ENCODE assay signal across 12 cellular contexts in genomic region chr4:1021386-1022050, GRCh38. TPM values are rescaled to one million over a fixed set of nuclear protein-coding genes. Genes with fewer than 3 reads are reported as not detected.
DNase-seq lines count a peak whose midpoint lies in the region; ATAC-seq and TF ChIP-seq lines count a peak whose summit lies in the region.
"Had no signal": no experiment of that assay in that cellular context is flagged by ENCODE, and none has a peak within 500 bp of the region (broad histone marks: within the 10 kb centered on the region; RNA-seq: fewer than 3 reads in every experiment).

No MANE protein-coding gene starts in this region.

- peak overlapping the region; percentile 21 to 63 for H3K4me3 Mint-ChIP-seq in stimulated activated naive B cell treated with anti-CD40 and anti-IgM and Interleukin-4, amounts not matched to agents 10 μg/mL and 1 μg/mL and 100 μg/mL, for 72 hours
- H3K4me3 Mint-ChIP-seq in CD8-positive, alpha-beta memory T cell = no peak overlapping the region
- H3K4me3 Mint-ChIP-seq: activated CD4-positive, alpha-beta memory T cell treated with anti-CD3 and anti-CD28 coated beads, Interleukin-2, amount 10 ng/mL, durations not matched to agents 7 days and 5 days; nephron progenitor cell had no signal

- WGBS in body of pancreas, 2 donors = 91% methylated on average over 19 of the region's 19 CpGs; no CpG with 5 or more reads in 1 of the 2 donors

- peaks cover 9% of the 10 kb centered on the region for H3K4me1 ChIP-seq in body of pancreas
- H3K4me1 ChIP-seq in CD8-positive, alpha-beta memory T cell (ENCODE audit: insufficient read depth, low read length) = no peaks in the 10 kb centered on the region

- no peak for TF ChIP-seq CTCF in body of pancreas (IDR thresholded peaks at IDR 0.05)

- peaks cover 25 to 64% of the 10 kb centered on the region in 2 donors for H3K4me1 Mint-ChIP-seq in stimulated activated naive B cell treated with anti-CD40 and anti-IgM and Interleukin-4, amounts not matched to agents 10 μg/mL and 1 μg/mL and 100 μg/mL, for 72 hours
- peaks cover 4 to 12% (median 8%) of the 10 kb centered on the region in 3 donors for H3K4me1 Mint-ChIP-seq in CD8-positive, alpha-beta memory T cell

- peak; percentile 87 for DNase-seq in stimulated activated naive B cell treated with anti-CD40 and anti-IgM and Interleukin-4, amounts not matched to agents 10 μg/mL and 1 μg/mL and 100 μg/mL, for 72 hours
- DNase-seq in body of pancreas (no peak), T-helper 9 cell (no peak)
- no peak for DNase-seq in CD8-positive, alpha-beta memory T cell
- DNase-seq: activated CD4-positive, alpha-beta memory T cell treated with anti-CD3 and anti-CD28 coated beads, Interleukin-2, amount 10 ng/mL, durations not matched to agents 7 days and 5 days; NCI-H446; nephron progenitor cell; stimulated activated CD4-positive, alpha-beta T cell treated with anti-CD3 and anti-CD28 coated beads, Interleukin-15, amount 100 ng/mL, for 24 hours had no signal

- POLR2A ChIA-PET in CD8-positive, alpha-beta memory T cell (lab: Charles Lee) = no interaction called here

- H3K9me3 Mint-ChIP-seq in stimulated activated naive B cell treated with anti-CD40 and anti-IgM and Interleukin-4, amounts not matched to agents 10 μg/mL and 1 μg/mL and 100 μg/mL, for 72 hours = no peaks in the 10 kb centered on the region
- H3K9me3 Mint-ChIP-seq in CD8-positive, alpha-beta memory T cell = no peaks in the 10 kb centered on the region
- H3K9me3 Mint-ChIP-seq: activated CD4-positive, alpha-beta memory T cell treated with anti-CD3 and anti-CD28 coated beads, Interleukin-2, amount 10 ng/mL, durations not matched to agents 7 days and 5 days; nephron progenitor cell had no signal

- peaks cover 7 to 8% of the 10 kb centered on the region in 2 donors for H3K36me3 Mint-ChIP-seq in stimulated activated naive B cell treated with anti-CD40 and anti-IgM and Interleukin-4, amounts not matched to agents 10 μg/mL and 1 μg/mL and 100 μg/mL, for 72 hours
- H3K36me3 Mint-ChIP-seq in CD8-positive, alpha-beta memory T cell = peaks cover 0 to 10% (median 2%) of the 10 kb centered on the region in 3 donors

- intact Hi-C loops in body of pancreas (cut with DNase I) = no loop called here

- no peak overlapping the region for H3K27ac ChIP-seq in body of pancreas
- no peak overlapping the region for H3K27ac ChIP-seq in CD8-positive, alpha-beta memory T cell (ENCODE audit: low read depth, low read length)
- H3K27ac ChIP-seq: SJSA1 had no signal

- H3K27ac Mint-ChIP-seq in stimulated activated naive B cell treated with anti-CD40 and anti-IgM and Interleukin-4, amounts not matched to agents 10 μg/mL and 1 μg/mL and 100 μg/mL, for 72 hours = peak overlapping the region; percentile 87
- no peak overlapping the region for H3K27ac Mint-ChIP-seq in CD8-positive, alpha-beta memory T cell
- H3K27ac Mint-ChIP-seq: activated CD4-positive, alpha-beta memory T cell treated with anti-CD3 and anti-CD28 coated beads, Interleukin-2, amount 10 ng/mL, durations not matched to agents 7 days and 5 days; nephron progenitor cell had no signal

- CTCF ChIA-PET in CD8-positive, alpha-beta memory T cell (lab: Charles Lee) = no interaction called here

- H3K4me3 ChIP-seq in body of pancreas = no peak overlapping the region
- H3K4me3 ChIP-seq in CD8-positive, alpha-beta memory T cell (ENCODE audit: low read length) = no peak overlapping the region
- H3K4me3 ChIP-seq: SJSA1 had no signal

- no peaks in the 10 kb centered on the region for H3K27me3 ChIP-seq in body of pancreas
- H3K27me3 ChIP-seq in CD8-positive, alpha-beta memory T cell (ENCODE audit: insufficient read depth, low read length, poor library complexity, severe bottlenecking) = no peaks in the 10 kb centered on the region
- H3K27me3 ChIP-seq: SJSA1 had no signal

- TF ChIP-seq POLR2A in body of pancreas (IDR thresholded peaks at IDR 0.05) = no peak

- ATAC-seq in GM19035 (IDR thresholded peaks at IDR 0.05; ENCODE audit: unreplicated experiment) = peak; percentile 74
- peak; percentile 86 for ATAC-seq in HG02588 (IDR thresholded peaks at IDR 0.05; ENCODE audit: unreplicated experiment)
- peak; percentile 65 for ATAC-seq in HG03442 (IDR thresholded peaks at IDR 0.05; ENCODE audit: unreplicated experiment)
- peak; percentile 92 to 93 for ATAC-seq in stimulated activated naive B cell treated with anti-CD40 and anti-IgM and Interleukin-4, amounts not matched to agents 10 μg/mL and 1 μg/mL and 100 μg/mL, for 72 hours (replicated peaks)
- ATAC-seq in body of pancreas = no peak

- H3K36me3 ChIP-seq in body of pancreas (replicated peaks in 1 of 2; ENCODE audit: insufficient read depth in 1 of 2, low read depth in 2 of 2) = peaks cover 4 to 5% of the 10 kb centered on the region in 2 donors
- no peaks in the 10 kb centered on the region for H3K36me3 ChIP-seq in CD8-positive, alpha-beta memory T cell (ENCODE audit: insufficient read depth, low read length)

- H3K9me3 ChIP-seq in body of pancreas = no peaks in the 10 kb centered on the region
- H3K9me3 ChIP-seq in CD8-positive, alpha-beta memory T cell (ENCODE audit: low read length) = no peaks in the 10 kb centered on the region
- H3K9me3 ChIP-seq: SJSA1 had no signal

- no peaks in the 10 kb centered on the region for H3K27me3 Mint-ChIP-seq in stimulated activated naive B cell treated with anti-CD40 and anti-IgM and Interleukin-4, amounts not matched to agents 10 μg/mL and 1 μg/mL and 100 μg/mL, for 72 hours
- no peaks in the 10 kb centered on the region for H3K27me3 Mint-ChIP-seq in CD8-positive, alpha-beta memory T cell
- H3K27me3 Mint-ChIP-seq: activated CD4-positive, alpha-beta memory T cell treated with anti-CD3 and anti-CD28 coated beads, Interleukin-2, amount 10 ng/mL, durations not matched to agents 7 days and 5 days had no signal

RNA-seq across cellular contexts. Expression of gene FGFRL1, which starts 10.1 kb away (rescaled TPM):
- 10 to 100 TPM; 38.7 to 50.4 TPM for total RNA-seq in body of pancreas
- 10 to 100 TPM; 12.3 to 14.5 TPM for total RNA-seq in CD8-positive, alpha-beta memory T cell
- 1.4 TPM for polyA plus RNA-seq in CD8-positive, alpha-beta memory T cell

RNA-seq across cellular contexts. Expression of gene SLC26A1, which starts 28.3 kb away (rescaled TPM):
- total RNA-seq in body of pancreas = 1 to 10 TPM; 1.6 TPM
- total RNA-seq in CD8-positive, alpha-beta memory T cell = not detected
- polyA plus RNA-seq in CD8-positive, alpha-beta memory T cell = 1.1 TPM
- total RNA-seq: SJSA1 had no signal

RNA-seq across cellular contexts. Expression of gene IDUA, which starts 34.7 kb away (rescaled TPM):
- total RNA-seq in body of pancreas = 10 to 100 TPM; 30.0 to 37.6 TPM
- total RNA-seq in CD8-positive, alpha-beta memory T cell = 10 to 100 TPM; 18.7 to 19.1 TPM
- polyA plus RNA-seq in CD8-positive, alpha-beta memory T cell = 9.3 TPM

RNA-seq across cellular contexts. Expression of gene DGKQ, which starts 48.1 kb away (rescaled TPM):
- total RNA-seq in body of pancreas = 10 to 100 TPM; 13.2 to 17.5 TPM
- 10 to 100 TPM; 17.2 to 19.6 TPM for total RNA-seq in CD8-positive, alpha-beta memory T cell
- polyA plus RNA-seq in CD8-positive, alpha-beta memory T cell = 26.2 TPM

Comparison
In these comparisons a context has a peak if more than half of its experiments do, and no peak if none do; other contexts are left out.
1. H3K4me3 Mint-ChIP-seq: peak in stimulated activated naive B cell treated with anti-CD40 and anti-IgM and Interleukin-4, amounts not matched to agents 10 μg/mL and 1 μg/mL and 100 μg/mL, for 72 hours (2 of 2); none in CD8-positive, alpha-beta memory T cell (0 of 7).